20 cellular contexts compared by ENCODE assay signal in genomic region chr6:39194466-39194865, GRCh38. TPM values are rescaled to one million over a fixed set of nuclear protein-coding genes. Genes with fewer than 3 reads are reported as not detected.
A peak's percentile ranks its signal among the peaks of the same experiment; 100 is the strongest.
DNase-seq lines count a peak whose midpoint lies in the region; ATAC-seq and TF ChIP-seq lines count a peak whose summit lies in the region.
"Had no signal": no experiment of that assay in that cellular context is flagged by ENCODE, and none has a peak within 500 bp of the region (broad histone marks: within the 10 kb centered on the region; RNA-seq: fewer than 3 reads in every experiment).

No MANE protein-coding gene starts in this region.

- H3K4me3 Mint-ChIP-seq in activated naive CD8-positive, alpha-beta T cell treated with anti-CD3 and anti-CD28 coated beads for 36 hours: no peak overlapping the region
- no peak overlapping the region for H3K4me3 Mint-ChIP-seq in activated naive CD8-positive, alpha-beta T cell treated with anti-CD3 and anti-CD28 coated beads, Interleukin-2, amount 50 U/mL, for 24 hours
- H3K4me3 Mint-ChIP-seq in nephron progenitor cell: no peak overlapping the region
- H3K4me3 Mint-ChIP-seq: CD4-positive, CD25-positive, alpha-beta regulatory T cell; CD8-positive, alpha-beta memory T cell had no signal

- no peak for ATAC-seq in activated naive CD8-positive, alpha-beta T cell treated with anti-CD3 and anti-CD28 coated beads, Interleukin-2, amount 50 U/mL, for 24 hours
- ATAC-seq: GM12878 had no signal

- H3K9me3 ChIP-seq in WERI-Rb-1 (ENCODE audit: severe bottlenecking): peaks cover 7% of the 10 kb centered on the region
- H3K9me3 ChIP-seq: BE2C had no signal

- no peaks in the 10 kb centered on the region for H3K27me3 Mint-ChIP-seq in activated naive CD8-positive, alpha-beta T cell treated with anti-CD3 and anti-CD28 coated beads for 36 hours
- no peaks in the 10 kb centered on the region for H3K27me3 Mint-ChIP-seq in activated naive CD8-positive, alpha-beta T cell treated with anti-CD3 and anti-CD28 coated beads, Interleukin-2, amount 50 U/mL, for 24 hours
- peaks cover 4% of the 10 kb centered on the region for H3K27me3 Mint-ChIP-seq in nephron progenitor cell (ENCODE audit: low read depth, poor library complexity)
- H3K27me3 Mint-ChIP-seq: CD4-positive, CD25-positive, alpha-beta regulatory T cell had no signal

- peak overlapping the region; percentile 29 for H3K27ac Mint-ChIP-seq in activated naive CD8-positive, alpha-beta T cell treated with anti-CD3 and anti-CD28 coated beads for 36 hours
- H3K27ac Mint-ChIP-seq in activated naive CD8-positive, alpha-beta T cell treated with anti-CD3 and anti-CD28 coated beads, Interleukin-2, amount 50 U/mL, for 24 hours: no peak overlapping the region
- H3K27ac Mint-ChIP-seq in nephron progenitor cell: peak overlapping the region; percentile 99
- H3K27ac Mint-ChIP-seq: CD4-positive, CD25-positive, alpha-beta regulatory T cell had no signal

- H3K36me3 Mint-ChIP-seq in activated naive CD8-positive, alpha-beta T cell treated with anti-CD3 and anti-CD28 coated beads for 36 hours: peaks cover 56% of the 10 kb centered on the region
- H3K36me3 Mint-ChIP-seq in activated naive CD8-positive, alpha-beta T cell treated with anti-CD3 and anti-CD28 coated beads, Interleukin-2, amount 50 U/mL, for 24 hours (ENCODE audit: low read depth): peaks cover 61% of the 10 kb centered on the region
- peaks cover 76% of the 10 kb centered on the region for H3K36me3 Mint-ChIP-seq in nephron progenitor cell (ENCODE audit: low read depth)
- H3K36me3 Mint-ChIP-seq: CD4-positive, CD25-positive, alpha-beta regulatory T cell had no signal

- H3K27ac ChIP-seq in WERI-Rb-1: peak overlapping the region; percentile 97
- H3K27ac ChIP-seq in caudate nucleus (ENCODE audit: low read depth, low read length): no peak overlapping the region
- H3K27ac ChIP-seq: GM23248 had no signal

- no peaks in the 10 kb centered on the region for H3K27me3 ChIP-seq in WERI-Rb-1 (ENCODE audit: insufficient read depth, low read depth, severe bottlenecking)
- H3K27me3 ChIP-seq: BE2C had no signal

- H3K9me3 Mint-ChIP-seq in activated naive CD8-positive, alpha-beta T cell treated with anti-CD3 and anti-CD28 coated beads for 36 hours: no peaks in the 10 kb centered on the region
- H3K9me3 Mint-ChIP-seq in activated naive CD8-positive, alpha-beta T cell treated with anti-CD3 and anti-CD28 coated beads, Interleukin-2, amount 50 U/mL, for 24 hours: no peaks in the 10 kb centered on the region
- no peaks in the 10 kb centered on the region for H3K9me3 Mint-ChIP-seq in nephron progenitor cell
- H3K9me3 Mint-ChIP-seq: CD4-positive, CD25-positive, alpha-beta regulatory T cell; CD8-positive, alpha-beta memory T cell had no signal

- TF ChIP-seq CTCF in WERI-Rb-1 (IDR thresholded peaks at IDR 0.05; ENCODE audit: low read depth, low read length) (no peak), nephron progenitor cell (IDR thresholded peaks at IDR 0.05) (no peak)

- H3K36me3 ChIP-seq in WERI-Rb-1: no peaks in the 10 kb centered on the region
- H3K36me3 ChIP-seq: BE2C had no signal

- no peak for DNase-seq in activated naive CD8-positive, alpha-beta T cell treated with anti-CD3 and anti-CD28 coated beads for 36 hours
- DNase-seq in activated naive CD8-positive, alpha-beta T cell treated with anti-CD3 and anti-CD28 coated beads, Interleukin-2, amount 50 U/mL, for 24 hours: no peak
- DNase-seq in WERI-Rb-1 (no peak), nephron progenitor cell (no peak), caudate nucleus (lab: John Stamatoyannopoulos, UW) (no peak)
- no peak for DNase-seq in activated naive CD4-positive, alpha-beta T cell (lab: John Stamatoyannopoulos, UW)
- DNase-seq: BE2C; C1 segment of cervical spinal cord; CD4-positive, CD25-positive, alpha-beta regulatory T cell; COR-L47; DMS 273 treated with DMSO at 0.1 percent for 48 hours; DMS53; DND-41; EL; GM23248; HCEC 1CT had no signal

- H3K4me3 ChIP-seq in WERI-Rb-1 (ENCODE audit: low read depth, low read length): no peak overlapping the region
- H3K4me3 ChIP-seq: GM12878, GM23248 had no signal

- peaks cover 3% of the 10 kb centered on the region for H3K4me1 Mint-ChIP-seq in activated naive CD8-positive, alpha-beta T cell treated with anti-CD3 and anti-CD28 coated beads for 36 hours
- peaks cover 18% of the 10 kb centered on the region for H3K4me1 Mint-ChIP-seq in activated naive CD8-positive, alpha-beta T cell treated with anti-CD3 and anti-CD28 coated beads, Interleukin-2, amount 50 U/mL, for 24 hours
- H3K4me1 Mint-ChIP-seq in nephron progenitor cell: peaks cover 79% of the 10 kb centered on the region
- H3K4me1 Mint-ChIP-seq: CD8-positive, alpha-beta memory T cell had no signal

RNA-seq across cellular contexts. Expression of gene KCNK5, which starts 34.8 kb away (rescaled TPM):
- total RNA-seq in activated naive CD8-positive, alpha-beta T cell treated with anti-CD3 and anti-CD28 coated beads for 36 hours: 10 to 100 TPM; 18.6 to 19.6 TPM
- total RNA-seq: A172, G401, GM23248 had no signal
